ENCODE assay signal across 22 cellular contexts in genomic region chr5:175148773-175149172, GRCh38.
A peak's percentile ranks its signal among the peaks of the same experiment; 100 is the strongest.
DNase-seq lines count a peak whose midpoint lies in the region; ATAC-seq, FAIRE-seq and TF ChIP-seq lines count a peak whose summit lies in the region.
"Had no signal": no experiment of that assay in that cellular context is flagged by ENCODE, and none has a peak within 500 bp of the region (broad histone marks: within the 10 kb centered on the region; RNA-seq: fewer than 3 reads in every experiment).

No MANE protein-coding gene starts in this region.

- FAIRE-seq in HepG2 (lab: Jason Lieb, UNC) = no peak
- no peak for FAIRE-seq in K562 (lab: Jason Lieb, UNC)
- FAIRE-seq: A549, D721Med, GM12878, GM12892, GM18507, GM19239 had no signal

- no peaks in the 10 kb centered on the region for H3K9me1 ChIP-seq in K562 (ENCODE audit: control insufficient read depth, insufficient read depth, low read length)

- H3K4me1 ChIP-seq in HepG2 (ENCODE audit: insufficient read depth, low read length) = no peaks in the 10 kb centered on the region
- no peaks in the 10 kb centered on the region for H3K4me1 ChIP-seq in right lobe of liver
- no peaks in the 10 kb centered on the region for H3K4me1 ChIP-seq in K562 (replicated peaks in 1 of 2; ENCODE audit: control insufficient read depth in 2 of 2, insufficient read depth in 2 of 2, low read length in 2 of 2)
- H3K4me1 ChIP-seq in left lung = no peaks in the 10 kb centered on the region
- H3K4me1 ChIP-seq: A549; BLaER1 treated with 17β-estradiol and CSF1 and Interleukin-3, amounts not matched to agents 10 nM and 100 nM; Caco-2 had no signal

- in situ Hi-C loops in HepG2 (cut with HindIII; ENCODE audit: extremely low pct_ligation_motif_present, low pct_unique_long_range_greater_than_20kb) (no loop called here), K562 (cut with MboI) (no loop called here)

- H3K27me3 ChIP-seq in HepG2 (ENCODE audit: control insufficient read depth in 1 of 2, insufficient read depth in 2 of 2, low read length in 2 of 2) (no peaks in the 10 kb centered on the region), right lobe of liver (no peaks in the 10 kb centered on the region), K562 (ENCODE audit: control insufficient read depth in 2 of 2, insufficient read depth in 2 of 2, low read length in 2 of 2) (no peaks in the 10 kb centered on the region), left lung (no peaks in the 10 kb centered on the region)
- H3K27me3 ChIP-seq: BLaER1 treated with 17β-estradiol and CSF1 and Interleukin-3, amounts not matched to agents 10 nM and 100 nM had no signal

- H3K4me3 ChIP-seq in HepG2 (replicated peaks in 1 of 3; ENCODE audit: insufficient read depth in 1 of 3, low read depth in 2 of 3, low read length in 3 of 3) = no peak overlapping the region
- no peak overlapping the region for H3K4me3 ChIP-seq in right lobe of liver
- H3K4me3 ChIP-seq in K562 = no peak overlapping the region
- H3K4me3 ChIP-seq in left lung = no peak overlapping the region
- H3K4me3 ChIP-seq: A549; BLaER1 treated with 17β-estradiol and CSF1 and Interleukin-3, amounts not matched to agents 10 nM and 100 nM; GM12878 had no signal

- H3K79me2 ChIP-seq in HepG2 (ENCODE audit: insufficient read depth, low read length) (no peaks in the 10 kb centered on the region), K562 (ENCODE audit: control insufficient read depth, insufficient read depth, low read length) (no peaks in the 10 kb centered on the region)

- TF ChIP-seq CTCF in HepG2 (CRISPR knock-in tag; IDR thresholded peaks at IDR 0.05) (no peak), right lobe of liver (IDR thresholded peaks at IDR 0.05) (no peak), K562 (IDR thresholded peaks at IDR 0.05 in 2 of 3, conservative IDR thresholded peaks at IDR 0.05 in 1 of 3; ENCODE audit: insufficient read depth in 2 of 3, low read depth in 1 of 3, low read length in 3 of 3) (no peak), left lung (IDR thresholded peaks at IDR 0.05) (no peak)

- CTCF ChIA-PET in HepG2 (lab: Yijun Ruan, JAX; ENCODE audit: low intra/inter-chr PET ratio, low total read pairs) = no interaction called here
- CTCF ChIA-PET in K562 (lab: Yijun Ruan, JAX; ENCODE audit: low intra/inter-chr PET ratio) = no interaction called here

- H3K27ac ChIP-seq in HepG2 (ENCODE audit: extremely low read length, insufficient read depth, low read length) (no peak overlapping the region), right lobe of liver (no peak overlapping the region), K562 (ENCODE audit: extremely low read depth, low read depth, low read length) (no peak overlapping the region), left lung (no peak overlapping the region)
- H3K27ac ChIP-seq: 22Rv1; A549; BLaER1 treated with 17β-estradiol and CSF1 and Interleukin-3, amounts not matched to agents 10 nM and 100 nM; C4-2B had no signal

- H2AFZ ChIP-seq in HepG2 (ENCODE audit: low read length) (no peak overlapping the region), K562 (ENCODE audit: low read depth, low read length) (no peak overlapping the region)

- intact Hi-C loops in HepG2 (cut with micrococcal nuclease; ENCODE audit: unreplicated experiment) = no loop called here
- intact Hi-C loops in right lobe of liver (cut with DNase I) = no loop called here
- intact Hi-C loops in K562 (cut with micrococcal nuclease) = no loop called here
- intact Hi-C loops in left lung (cut with DNase I) = no loop called here

- ATAC-seq in HepG2 (no peak), right lobe of liver (no peak), K562 (no peak), left lung (peak; percentile 21)
- ATAC-seq: A549; CD8-positive, alpha-beta T cell; GM12878 had no signal

- no TSS peak for BruUV-seq in HepG2 (replicated peaks; lab: Mats Ljungman, UMichigan)
- BruUV-seq in K562 (replicated peaks; lab: Mats Ljungman, UMichigan) = no TSS peak

- H4K20me1 ChIP-seq in HepG2 (ENCODE audit: insufficient read depth, low read length) = no peaks in the 10 kb centered on the region
- H4K20me1 ChIP-seq in K562 (replicated peaks; ENCODE audit: control insufficient read depth, insufficient read depth, low read length) = no peaks in the 10 kb centered on the region
- H4K20me1 ChIP-seq: BLaER1 treated with 17β-estradiol and CSF1 and Interleukin-3, amounts not matched to agents 10 nM and 100 nM had no signal

- H3K9me3 ChIP-seq in HepG2 (ENCODE audit: low read length) = peaks cover 15% of the 10 kb centered on the region; the same call in 1 of the 2 replicates
- no peaks in the 10 kb centered on the region for H3K9me3 ChIP-seq in right lobe of liver
- H3K9me3 ChIP-seq in K562 (replicated peaks; ENCODE audit: control insufficient read depth, insufficient read depth, low read depth, low read length) = no peaks in the 10 kb centered on the region; the same call in 1 of the 2 replicates
- peaks cover 0 to 52% of the 10 kb centered on the region in 2 donors for H3K9me3 ChIP-seq in left lung

- TF ChIP-seq EP300 in HepG2 (IDR thresholded peaks at IDR 0.05; ENCODE audit: low read depth in 2 of 2, low read length in 2 of 2) = no peak
- no peak for TF ChIP-seq EP300 in HepG2 (CRISPR knock-in tag; IDR thresholded peaks at IDR 0.05; ENCODE audit: borderline replicate concordance)
- no peak for TF ChIP-seq EP300 in K562 (IDR thresholded peaks at IDR 0.05; ENCODE audit: low read length)

- H3K4me2 ChIP-seq in HepG2 (ENCODE audit: low read depth, low read length) (no peak overlapping the region), K562 (ENCODE audit: insufficient read depth, low read length) (no peak overlapping the region)
- H3K4me2 ChIP-seq: A549; BLaER1 treated with 17β-estradiol and CSF1 and Interleukin-3, amounts not matched to agents 10 nM and 100 nM had no signal

- H3K9ac ChIP-seq in HepG2 (ENCODE audit: insufficient read depth, low read depth, low read length) (no peak overlapping the region), K562 (ENCODE audit: insufficient read depth in 1 of 2, low read depth in 2 of 2, low read length in 2 of 2) (no peak overlapping the region)
- H3K9ac ChIP-seq: BLaER1 treated with 17β-estradiol and CSF1 and Interleukin-3, amounts not matched to agents 10 nM and 100 nM had no signal

- no peak for TF ChIP-seq RAD21 in HepG2 (CRISPR knock-in tag; IDR thresholded peaks at IDR 0.05)
- no peak for TF ChIP-seq RAD21 in K562 (CRISPR knock-in tag; conservative IDR thresholded peaks at IDR 0.05 in 1 of 2, IDR thresholded peaks at IDR 0.05 in 1 of 2)

- H3K36me3 ChIP-seq in HepG2 (replicated peaks in 1 of 2; ENCODE audit: control insufficient read depth in 1 of 2, insufficient read depth in 2 of 2, low read length in 2 of 2) = no peaks in the 10 kb centered on the region
- H3K36me3 ChIP-seq in right lobe of liver = no peaks in the 10 kb centered on the region
- H3K36me3 ChIP-seq in K562 (ENCODE audit: control insufficient read depth, insufficient read depth, low read length) = no peaks in the 10 kb centered on the region
- no peaks in the 10 kb centered on the region for H3K36me3 ChIP-seq in left lung
- H3K36me3 ChIP-seq: BLaER1 treated with 17β-estradiol and CSF1 and Interleukin-3, amounts not matched to agents 10 nM and 100 nM had no signal

- POLR2A ChIA-PET in HepG2 (lab: Yijun Ruan, JAX) (no interaction called here), K562 (lab: Yijun Ruan, JAX) (no interaction called here)

- WGBS in HepG2 (ENCODE audit: low lambda C conversion rate) = 19% methylated on average over 7 of the region's 8 CpGs
- 69% methylated on average over 8 of the region's 8 CpGs for WGBS in right lobe of liver (ENCODE audit: insufficient coverage, low coverage, low lambda C conversion rate, missing lambda C conversion rate)
- WGBS in K562 (ENCODE audit: insufficient coverage, low coverage, missing lambda C conversion rate) = 0% methylated on average over 8 of the region's 8 CpGs

- no peak for DNase-seq in HepG2 (ENCODE audit: low spot score)
- DNase-seq in right lobe of liver = no peak
- peak in 2 of 4 experiments; percentile 13 to 14 for DNase-seq in K562 (ENCODE audit: extremely low read depth in 1 of 4, low spot score in 3 of 4)
- DNase-seq in left lung = no peak
- DNase-seq in SHP77 (lab: John Stamatoyannopoulos, UW) = no peak
- DNase-seq in NCI-H2171 treated with DMSO at 0.1 percent for 48 hours (lab: John Stamatoyannopoulos, UW) = no peak
- DNase-seq: AML-193; Caco-2; Calu3; CD4-positive, alpha-beta T cell; CD8-positive, alpha-beta T cell; DMS79 treated with DMSO at 0.1 percent for 48 hours; GDM1 had no signal

- TF ChIP-seq POLR2A in HepG2 (IDR thresholded peaks at IDR 0.05; ENCODE audit: insufficient read depth in 1 of 2, low read depth in 2 of 2, low read length in 2 of 2) = no peak
- TF ChIP-seq POLR2A in right lobe of liver (IDR thresholded peaks at IDR 0.05) = no peak
- TF ChIP-seq POLR2A in K562 (conservative IDR thresholded peaks at IDR 0.05) = no peak

TF ChIP-seq in HepG2, 621 proteins besides CTCF, POLR2A, EP300 and RAD21 (continues in another document):
- TF ChIP-seq RBM39 (IDR thresholded peaks at IDR 0.05; ENCODE audit: low read depth, low read length, poor library complexity, severe bottlenecking) = no peak

Comparison
In these comparisons a context has a peak if more than half of its experiments do, and no peak if none do; other contexts are left out.
1. Of the 241 proteins assayed by ChIP-seq in both HepG2 and K562: peak only in HepG2: none; only in K562: CREM; in both: none; in neither: 237; mixed calls (peak in some experiments, not most) for 3.